In the genomic region with DNA sequence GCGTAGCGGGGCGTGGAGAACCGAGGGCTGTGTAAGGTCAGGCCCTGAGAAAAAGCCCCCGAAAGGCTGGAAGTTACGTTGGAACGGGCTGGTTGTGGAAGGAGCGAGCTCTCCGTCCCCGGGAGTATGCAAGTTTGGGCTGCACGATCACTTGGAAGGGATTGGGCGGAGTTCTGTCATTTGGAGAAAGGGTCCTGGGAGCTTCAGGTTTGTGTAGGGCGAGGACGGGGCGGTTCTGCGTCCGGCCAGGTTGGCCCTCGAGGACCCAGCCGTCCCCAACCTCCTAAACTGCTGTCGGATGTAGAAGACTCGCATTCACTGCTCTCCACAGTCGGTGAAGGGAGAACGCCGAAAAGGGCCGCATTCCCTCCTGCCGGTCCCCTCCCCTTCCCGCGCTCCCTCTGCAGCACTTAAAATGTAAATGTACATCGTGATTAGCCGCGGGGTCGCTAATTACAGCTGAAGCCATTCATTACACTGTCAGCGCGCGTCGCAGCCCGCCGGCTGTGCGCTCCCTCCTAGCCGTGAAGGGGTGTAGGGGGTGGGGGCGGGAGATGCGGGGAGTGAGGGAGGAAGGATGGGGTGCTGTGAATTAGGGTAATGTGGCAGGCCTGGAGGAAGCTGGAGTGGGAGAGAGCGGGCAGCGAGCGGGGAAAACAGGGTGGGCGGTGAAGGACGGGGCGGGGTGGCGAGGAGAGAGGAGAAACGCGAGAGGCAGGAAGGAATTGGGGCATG, we compare ENCODE assay signal across 7 cellular contexts. TPM values are rescaled to one million over a fixed set of nuclear protein-coding genes. Genes with fewer than 3 reads are reported as not detected.
DNase-seq lines count a peak whose midpoint lies in the region; ATAC-seq, FAIRE-seq and TF ChIP-seq lines count a peak whose summit lies in the region.

No MANE protein-coding gene starts in this region.

- H3K79me2 ChIP-seq in keratinocyte (ENCODE audit: control insufficient read depth, insufficient read depth, low read length) (no peaks in the 10 kb centered on the region), smooth muscle cell (ENCODE audit: low read depth) (no peaks in the 10 kb centered on the region)

- no peak for DNase-seq in activated naive CD8-positive, alpha-beta T cell treated with anti-CD3 and anti-CD28 coated beads, Interleukin-2, amount 50 U/mL, for 24 hours
- DNase-seq in keratinocyte (ENCODE audit: low read depth, low spot score) (no peak), smooth muscle cell (lab: John Stamatoyannopoulos, UW; ENCODE audit: unreplicated experiment) (no peak)
- DNase-seq in effector CD8-positive, alpha-beta T cell (lab: John Stamatoyannopoulos, UW), result no peak

- H3K9ac ChIP-seq in HUES6 (ENCODE audit: low read length) (peak overlapping the region; percentile 37), keratinocyte (ENCODE audit: control insufficient read depth, extremely low read depth, insufficient read depth, low read length) (no peak overlapping the region), smooth muscle cell (ENCODE audit: low read depth) (no peak overlapping the region)

- H4K20me1 ChIP-seq in keratinocyte (ENCODE audit: control insufficient read depth, extremely low read depth, insufficient read depth, low read length) (no peaks in the 10 kb centered on the region), smooth muscle cell (ENCODE audit: low read depth) (peaks cover 3% of the 10 kb centered on the region)

- peaks cover 59% of the 10 kb centered on the region for H3K4me1 Mint-ChIP-seq in activated naive CD8-positive, alpha-beta T cell treated with anti-CD3 and anti-CD28 coated beads, Interleukin-2, amount 50 U/mL, for 24 hours

- dilution Hi-C loops in keratinocyte (cut with MboI; ENCODE audit: extremely low pct_ligation_motif_present, low sequenced_read_pairs), result no loop called here

- no peak overlapping the region for H3K27ac Mint-ChIP-seq in activated naive CD8-positive, alpha-beta T cell treated with anti-CD3 and anti-CD28 coated beads, Interleukin-2, amount 50 U/mL, for 24 hours

- H3K4me1 ChIP-seq in HUES6 (ENCODE audit: control insufficient read depth, insufficient read depth, low read length) (peaks cover 33% of the 10 kb centered on the region), keratinocyte (ENCODE audit: control insufficient read depth, extremely low read depth, insufficient read depth, low read length) (peaks cover 9% of the 10 kb centered on the region), smooth muscle cell (ENCODE audit: low read depth) (peaks cover 23% of the 10 kb centered on the region)

- peaks cover 11% of the 10 kb centered on the region for H3F3A ChIP-seq in smooth muscle cell (ENCODE audit: low read depth)

- FAIRE-seq in keratinocyte (lab: Jason Lieb, UNC), result no peak

- no peak for ATAC-seq in activated naive CD8-positive, alpha-beta T cell treated with anti-CD3 and anti-CD28 coated beads, Interleukin-2, amount 50 U/mL, for 24 hours
- ATAC-seq in GM21737 (IDR thresholded peaks at IDR 0.05; ENCODE audit: unreplicated experiment) (no peak), HG02852 (IDR thresholded peaks at IDR 0.05; ENCODE audit: unreplicated experiment) (no peak)

- no peaks in the 10 kb centered on the region for H3K9me3 ChIP-seq in HUES6 (ENCODE audit: control insufficient read depth, insufficient read depth, low read depth, low read length)
- no peaks in the 10 kb centered on the region for H3K9me3 ChIP-seq in keratinocyte (ENCODE audit: control insufficient read depth, low read depth, low read length)
- H3K9me3 ChIP-seq in smooth muscle cell (replicated peaks; ENCODE audit: low read depth), result no peaks in the 10 kb centered on the region

- H2AFZ ChIP-seq in keratinocyte (ENCODE audit: control insufficient read depth, low read length) (no peak overlapping the region), smooth muscle cell (ENCODE audit: low read depth) (peak overlapping the region; percentile 78)

- no peaks in the 10 kb centered on the region for H3K36me3 Mint-ChIP-seq in activated naive CD8-positive, alpha-beta T cell treated with anti-CD3 and anti-CD28 coated beads, Interleukin-2, amount 50 U/mL, for 24 hours (ENCODE audit: low read depth)

- peaks cover 51% of the 10 kb centered on the region for H3K27me3 Mint-ChIP-seq in activated naive CD8-positive, alpha-beta T cell treated with anti-CD3 and anti-CD28 coated beads, Interleukin-2, amount 50 U/mL, for 24 hours

- H3K4me3 ChIP-seq in HUES6 (ENCODE audit: low read depth, low read length), result peak overlapping the region; percentile 69
- peak overlapping the region in 1 of 3 experiments; percentile 32 for H3K4me3 ChIP-seq in keratinocyte (ENCODE audit: control insufficient read depth in 2 of 3, extremely low read depth in 1 of 3, insufficient read depth in 2 of 3, low read depth in 1 of 3, low read length in 3 of 3)
- H3K4me3 ChIP-seq in smooth muscle cell, result peak overlapping the region; percentile 60

- no peak for TF ChIP-seq CTCF in keratinocyte (optimal IDR thresholded peaks at IDR 0.05 in 1 of 3, IDR thresholded peaks at IDR 0.05 in 1 of 3, conservative IDR thresholded peaks at IDR 0.05 in 1 of 3; ENCODE audit: extremely low read depth in 1 of 3, insufficient read depth in 2 of 3, low read length in 3 of 3)
- TF ChIP-seq CTCF in smooth muscle cell (IDR thresholded peaks at IDR 0.05; ENCODE audit: borderline replicate concordance, insufficient read depth, poor library complexity, severe bottlenecking), result no peak

- H3K27me3 ChIP-seq in HUES6 (ENCODE audit: control insufficient read depth, insufficient read depth, low read length) (peaks cover 58% of the 10 kb centered on the region), keratinocyte (ENCODE audit: control insufficient read depth, extremely low read depth, insufficient read depth, low read length) (peaks cover 39% of the 10 kb centered on the region), smooth muscle cell (ENCODE audit: low read depth) (peaks cover 6% of the 10 kb centered on the region)

- no peaks in the 10 kb centered on the region for H3K9me1 ChIP-seq in keratinocyte (ENCODE audit: control insufficient read depth, extremely low read depth, insufficient read depth, low read length)

- H3K4me3 Mint-ChIP-seq in activated naive CD8-positive, alpha-beta T cell treated with anti-CD3 and anti-CD28 coated beads, Interleukin-2, amount 50 U/mL, for 24 hours, result peak overlapping the region; percentile 37

- 3% methylated on average over 40 of the region's 51 CpGs for WGBS in smooth muscle cell (ENCODE audit: low lambda C conversion rate)

- no peak overlapping the region for H3K27ac ChIP-seq in HUES6 (ENCODE audit: low read depth, low read length)
- no peak overlapping the region for H3K27ac ChIP-seq in keratinocyte (ENCODE audit: control insufficient read depth, insufficient read depth, low read length)
- H3K27ac ChIP-seq in smooth muscle cell (ENCODE audit: low read depth), result no peak overlapping the region

- no peaks in the 10 kb centered on the region for H3K36me3 ChIP-seq in HUES6 (ENCODE audit: control insufficient read depth, insufficient read depth, low read length)
- no peaks in the 10 kb centered on the region for H3K36me3 ChIP-seq in keratinocyte (ENCODE audit: control insufficient read depth in 2 of 2, extremely low read depth in 1 of 2, insufficient read depth in 2 of 2, low read length in 2 of 2)
- no peaks in the 10 kb centered on the region for H3K36me3 ChIP-seq in smooth muscle cell (ENCODE audit: low read depth)

- H3K9me3 Mint-ChIP-seq in activated naive CD8-positive, alpha-beta T cell treated with anti-CD3 and anti-CD28 coated beads, Interleukin-2, amount 50 U/mL, for 24 hours, result no peaks in the 10 kb centered on the region

- H3K4me2 ChIP-seq in keratinocyte (ENCODE audit: control insufficient read depth, extremely low read depth, insufficient read depth, low read depth, low read length), result peak overlapping the region; percentile 74
- peak overlapping the region; percentile 96 for H3K4me2 ChIP-seq in smooth muscle cell

RNA-seq across cellular contexts. Expression of gene RPP25, which starts 2.5 kb away (rescaled TPM):
- polyA plus RNA-seq in keratinocyte (0.60 to 1.0 TPM (median 0.62 TPM) in 3 replicates), smooth muscle cell (24.0 and 26.2 TPM in 2 replicates)
- 0.39 TPM for polyA plus RNA-seq in keratinocyte (2011; ENCODE audit: low read depth)
- polyA plus RNA-seq in keratinocyte (2011; cell fraction: cytosol; rRNA removed), result 0.61 and 0.97 TPM in 2 replicates
- polyA plus RNA-seq in keratinocyte (2011; cell fraction: nucleus; rRNA removed), result 0.52 and 0.69 TPM in 2 replicates
- 0.88 and 1.5 TPM in 2 replicates for polyA plus RNA-seq in keratinocyte (2012; ENCODE audit: low replicate concordance)
- 0.16 to 1.1 TPM (median 0.36 TPM) in 3 replicates for polyA minus RNA-seq in keratinocyte
- 1.3 TPM for polyA minus RNA-seq in keratinocyte (2011; cell fraction: cytosol; rRNA and poly(A)+ RNA removed)
- polyA minus RNA-seq in keratinocyte (2011; cell fraction: nucleus; rRNA and poly(A)+ RNA removed), result 0.39 and 0.63 TPM in 2 replicates
- total RNA-seq in smooth muscle cell, result 5.5 and 8.7 TPM in 2 replicates

RNA-seq across cellular contexts. Expression of gene COX5A, which starts 21.2 kb away (rescaled TPM):
- polyA plus RNA-seq in keratinocyte, result 132 to 245 TPM (median 217 TPM) in 3 replicates
- 47.6 TPM for polyA plus RNA-seq in keratinocyte (2011; ENCODE audit: low read depth)
- 226 and 416 TPM in 2 replicates for polyA plus RNA-seq in keratinocyte (2011; cell fraction: cytosol; rRNA removed)
- 114 and 132 TPM in 2 replicates for polyA plus RNA-seq in keratinocyte (2011; cell fraction: nucleus; rRNA removed)
- 257 and 259 TPM in 2 replicates for polyA plus RNA-seq in keratinocyte (2012; ENCODE audit: low replicate concordance)
- polyA minus RNA-seq in keratinocyte, result 42.1 to 67.1 TPM (median 44.8 TPM) in 3 replicates
- 113 TPM for polyA minus RNA-seq in keratinocyte (2011; cell fraction: cytosol; rRNA and poly(A)+ RNA removed)
- 15.0 and 26.9 TPM in 2 replicates for polyA minus RNA-seq in keratinocyte (2011; cell fraction: nucleus; rRNA and poly(A)+ RNA removed)
- 144 and 154 TPM in 2 replicates for total RNA-seq in smooth muscle cell
- 325 and 339 TPM in 2 replicates for polyA plus RNA-seq in smooth muscle cell

RNA-seq across cellular contexts. Expression of gene SCAMP5, which starts 36.3 kb away (rescaled TPM):
- 1.9 to 3.0 TPM (median 2.9 TPM) in 3 replicates for polyA plus RNA-seq in keratinocyte
- polyA plus RNA-seq in keratinocyte (2011; ENCODE audit: low read depth), result 0.07 TPM
- 3.6 and 3.7 TPM in 2 replicates for polyA plus RNA-seq in keratinocyte (2011; cell fraction: cytosol; rRNA removed)
- 2.4 and 4.1 TPM in 2 replicates for polyA plus RNA-seq in keratinocyte (2011; cell fraction: nucleus; rRNA removed)
- 0.55 and 1.9 TPM in 2 replicates for polyA plus RNA-seq in keratinocyte (2012; ENCODE audit: low replicate concordance)
- polyA minus RNA-seq in keratinocyte, result 2.1 to 3.3 TPM (median 3.2 TPM) in 3 replicates
- polyA minus RNA-seq in keratinocyte (2011; cell fraction: cytosol; rRNA and poly(A)+ RNA removed), result 2.3 TPM
- polyA minus RNA-seq in keratinocyte (2011; cell fraction: nucleus; rRNA and poly(A)+ RNA removed), result 1.4 and 2.7 TPM in 2 replicates
- 2.8 and 18.1 TPM in 2 replicates for total RNA-seq in smooth muscle cell
- polyA plus RNA-seq in smooth muscle cell, result 5.5 and 6.6 TPM in 2 replicates

RNA-seq across cellular contexts. Expression of gene FAM219B, which starts 52.4 kb away (rescaled TPM):
- polyA plus RNA-seq in keratinocyte (32.1 to 73.4 TPM (median 45.4 TPM) in 3 replicates), smooth muscle cell (37.1 and 40.2 TPM in 2 replicates)
- 29.9 TPM for polyA plus RNA-seq in keratinocyte (2011; ENCODE audit: low read depth)
- 33.0 and 44.9 TPM in 2 replicates for polyA plus RNA-seq in keratinocyte (2011; cell fraction: cytosol; rRNA removed)
- polyA plus RNA-seq in keratinocyte (2011; cell fraction: nucleus; rRNA removed), result 239 and 288 TPM in 2 replicates
- 23.7 and 53.6 TPM in 2 replicates for polyA plus RNA-seq in keratinocyte (2012; ENCODE audit: low replicate concordance)
- 29.7 to 43.8 TPM (median 31.1 TPM) in 3 replicates for polyA minus RNA-seq in keratinocyte
- polyA minus RNA-seq in keratinocyte (2011; cell fraction: cytosol; rRNA and poly(A)+ RNA removed), result 25.7 TPM
- 27.1 and 28.5 TPM in 2 replicates for polyA minus RNA-seq in keratinocyte (2011; cell fraction: nucleus; rRNA and poly(A)+ RNA removed)
- total RNA-seq in smooth muscle cell, result 52.4 and 53.7 TPM in 2 replicates

Comparison
In these comparisons a context has a peak if more than half of its experiments do, and no peak if none do; other contexts are left out.
1. RNA of gene RPP25, which starts 2.5 kb away (polyA plus RNA-seq): 24.0 to 26.2 TPM in smooth muscle cell; 0.39 to 1.5 TPM in keratinocyte; every median in the first group is over 10 times any median in the second.